In genomic region chr7:5275537-5275936, GRCh38 we compare ENCODE assay signal across 8 cellular contexts. TPM values are rescaled to one million over a fixed set of nuclear protein-coding genes. Genes with fewer than 3 reads are reported as not detected.
DNase-seq lines count a peak whose midpoint lies in the region; ATAC-seq and TF ChIP-seq lines count a peak whose summit lies in the region.
"Not testable (repeated sequence)": the region's sequence is repeated elsewhere in the genome, so short reads cannot be mapped to it uniquely, and the experiment has no call there.

No MANE protein-coding gene starts in this region.

- H3K4me1 ChIP-seq in RWPE2 (ENCODE audit: insufficient read depth, poor library complexity, severe bottlenecking); heart left ventricle; mucosa of descending colon (ENCODE audit: low read depth): not testable (repeated sequence)
- peaks cover 4 to 14% of the 10 kb centered on the region in 2 donors for H3K4me1 ChIP-seq in thyroid gland

- 15 to 71% (median 54%) methylated on average over 4 to 10 of the region's 10 CpGs for WGBS in heart left ventricle, 4 donors
- 43 to 79% methylated on average over 4 to 10 of the region's 10 CpGs for WGBS in thyroid gland, 2 donors

- DNase-seq in AG10803 (ENCODE audit: low read depth) (peak; percentile 11), NCI-H1436 (lab: John Stamatoyannopoulos, UW) (peak; percentile 9), NCI-H2227 (lab: John Stamatoyannopoulos, UW; ENCODE audit: unreplicated experiment) (peak; percentile 10), heart left ventricle (peak in 1 of 5 donors; percentile 54), mucosa of descending colon (peak in 1 of 3 donors; percentile 63), thyroid gland (peak; percentile 74 to 76)
- DNase-seq in RWPE2 (ENCODE audit: low spot score) = not testable (repeated sequence)

- H3K36me3 Mint-ChIP-seq in brain = not testable (repeated sequence)

- ATAC-seq in RWPE2 (ENCODE audit: low read depth) = peak; percentile 16; the same call in 1 of the 3 replicates
- peak in 3 of 4 donors; percentile 48 to 85 (median 74) for ATAC-seq in heart left ventricle
- peak; percentile 30 for ATAC-seq in mucosa of descending colon

- H3K4me1 Mint-ChIP-seq in brain = peaks cover 31% of the 10 kb centered on the region

- H3K36me3 ChIP-seq in RWPE2 (ENCODE audit: low read depth); heart left ventricle; mucosa of descending colon (ENCODE audit: low read depth); thyroid gland: not testable (repeated sequence)

- peak overlapping the region in 4 of 5 experiments; percentile 32 to 73 (median 60) for H3K27ac Mint-ChIP-seq in brain

- intact Hi-C loops in heart left ventricle (cut with DNase I); mucosa of descending colon (cut with DNase I, micrococcal nuclease); thyroid gland (cut with DNase I): not testable (repeated sequence)

- not testable (repeated sequence) for TF ChIP-seq CTCF in AG10803 (conservative IDR thresholded peaks at IDR 0.05; ENCODE audit: low read length); RWPE2 (IDR thresholded peaks at IDR 0.05; ENCODE audit: poor library complexity, severe bottlenecking); brain (conservative IDR thresholded peaks at IDR 0.05); heart left ventricle (IDR thresholded peaks at IDR 0.05); mucosa of descending colon (IDR thresholded peaks at IDR 0.05); thyroid gland (IDR thresholded peaks at IDR 0.05)

- not testable (repeated sequence) for H3K4me3 ChIP-seq in AG10803 (ENCODE audit: low read length); RWPE2 (ENCODE audit: severe bottlenecking); heart left ventricle; mucosa of descending colon; thyroid gland (replicated peaks in 1 of 3)

- H3K27ac ChIP-seq in RWPE2 (ENCODE audit: poor library complexity, severe bottlenecking) = not testable (repeated sequence)
- H3K27ac ChIP-seq in heart left ventricle (peak overlapping the region in 1 of 12 donors; percentile 11), thyroid gland (peak overlapping the region in 1 of 3 donors; percentile 41)

- peaks cover 0 to 19% (median 2%) of the 10 kb centered on the region in 5 experiments for H3K9me3 Mint-ChIP-seq in brain

- H3K4me3 Mint-ChIP-seq in brain = not testable (repeated sequence)

- not testable (repeated sequence) for H3K27me3 Mint-ChIP-seq in brain

- not testable (repeated sequence) for H3K27me3 ChIP-seq in RWPE2 (ENCODE audit: insufficient read depth, poor library complexity, severe bottlenecking); heart left ventricle; thyroid gland

- not testable (repeated sequence) for H3K9me3 ChIP-seq in RWPE2 (ENCODE audit: severe bottlenecking); heart left ventricle; mucosa of descending colon; thyroid gland

- TF ChIP-seq POLR2A in heart left ventricle (IDR thresholded peaks at IDR 0.05); thyroid gland (IDR thresholded peaks at IDR 0.05): not testable (repeated sequence)

RNA-seq across cellular contexts. Expression of gene SLC29A4, which starts 7.2 kb away (rescaled TPM):
- 55.1 TPM for polyA plus RNA-seq in brain (ENCODE audit: insufficient read depth, low read depth, low replicate concordance)
- total RNA-seq in heart left ventricle = 1 to 10 TPM; 1.6 to 7.3 (median 3.0) TPM
- 1 to 10 TPM; 4.7 to 5.2 TPM for polyA plus RNA-seq in heart left ventricle
- 1 to 10 TPM; 5.4 to 7.4 (median 5.5) TPM for total RNA-seq in mucosa of descending colon
- 10 to 100 TPM in 3 of 4 donors, 1 to 10 TPM in 1; 8.5 to 23.2 (median 14.4) TPM for total RNA-seq in thyroid gland

Comparison
In these comparisons a context has a peak if more than half of its experiments do, and no peak if none do; other contexts are left out.
1. ATAC-seq: peak in every context shown above with its lines; median percentile 74 in heart left ventricle; 30 in mucosa of descending colon; 16 in RWPE2.